Comparison of ENCODE assay signal across 1 cellular context in the genomic region with DNA sequence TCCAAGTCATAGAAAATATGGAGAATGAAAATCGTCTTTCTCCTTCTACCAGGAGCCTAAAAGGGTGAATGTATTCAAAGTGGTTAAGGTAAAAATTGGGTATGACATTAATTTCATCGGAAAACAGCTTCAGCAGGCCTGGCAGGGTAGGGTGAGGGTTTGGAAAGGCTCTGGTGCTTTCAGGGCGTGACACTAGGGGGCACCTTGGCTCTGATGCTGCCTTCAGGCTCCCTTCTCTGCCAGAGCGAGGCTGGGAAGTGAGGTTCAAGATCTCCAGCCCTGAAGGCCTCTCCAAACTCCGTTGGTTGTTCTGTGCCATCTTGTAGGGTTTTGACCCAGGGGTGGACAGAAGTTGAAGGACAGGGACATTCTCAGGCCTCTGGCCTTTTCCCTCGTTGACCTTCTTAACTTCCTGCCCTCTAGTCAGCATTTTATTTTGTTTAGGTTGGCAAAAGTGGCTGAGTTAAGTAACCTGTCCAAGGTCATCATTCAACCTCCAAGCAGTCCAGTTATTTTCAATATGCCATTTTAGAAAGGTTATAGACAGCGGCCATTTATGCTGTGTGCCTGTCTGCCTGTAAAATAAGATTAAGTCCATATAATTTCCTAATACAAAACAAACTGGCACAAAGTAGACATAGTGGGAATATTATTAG.
TF ChIP-seq lines count a peak whose summit lies in the region.

No MANE protein-coding gene starts in this region.

TF ChIP-seq in K562, 482 proteins besides CTCF, POLR2A, EP300 and RAD21:
- TF ChIP-seq ZNF274 (IDR thresholded peaks at IDR 0.05; ENCODE audit: borderline replicate concordance, low read depth, low read length), result no peak
- peak; percentile 84 for TF ChIP-seq TOE1 (IDR thresholded peaks at IDR 0.05; ENCODE audit: borderline replicate concordance)
- no peak for TF ChIP-seq TOE1 (CRISPR knock-in tag; IDR thresholded peaks at IDR 0.05; ENCODE audit: borderline replicate concordance, low read depth)
- no peak for TF ChIP-seq GABPB2 (CRISPR knock-in tag; conservative IDR thresholded peaks at IDR 0.05)
- TF ChIP-seq HDAC8 (tag; IDR thresholded peaks at IDR 0.05), result no peak
- TF ChIP-seq MAFG (tag; conservative IDR thresholded peaks at IDR 0.05), result peak; percentile 19; the same call in 1 of the 2 replicates
- no peak for TF ChIP-seq RHOXF2B (CRISPR knock-in tag; conservative IDR thresholded peaks at IDR 0.05)
- TF ChIP-seq IFI16 (CRISPR knock-in tag; IDR thresholded peaks at IDR 0.05), result no peak
- no peak for TF ChIP-seq SETDB1 (IDR thresholded peaks at IDR 0.05; ENCODE audit: low read length)
- TF ChIP-seq NR2C1 (IDR thresholded peaks at IDR 0.05), result no peak
- TF ChIP-seq NR2C1 (tag; IDR thresholded peaks at IDR 0.05), result no peak
- 0 out of 2 replicates have a peak, but pooled peaks have one; percentile 18 for TF ChIP-seq SMC3 (conservative IDR thresholded peaks at IDR 0.05; ENCODE audit: insufficient read depth, low read depth, low read length)
- TF ChIP-seq ZNF224 (CRISPR knock-in tag; IDR thresholded peaks at IDR 0.05), result no peak
- peak; percentile 48; the same call in 1 of the 2 replicates for TF ChIP-seq DEAF1 (CRISPR knock-in tag; IDR thresholded peaks at IDR 0.05)
- TF ChIP-seq, protein P1, sequence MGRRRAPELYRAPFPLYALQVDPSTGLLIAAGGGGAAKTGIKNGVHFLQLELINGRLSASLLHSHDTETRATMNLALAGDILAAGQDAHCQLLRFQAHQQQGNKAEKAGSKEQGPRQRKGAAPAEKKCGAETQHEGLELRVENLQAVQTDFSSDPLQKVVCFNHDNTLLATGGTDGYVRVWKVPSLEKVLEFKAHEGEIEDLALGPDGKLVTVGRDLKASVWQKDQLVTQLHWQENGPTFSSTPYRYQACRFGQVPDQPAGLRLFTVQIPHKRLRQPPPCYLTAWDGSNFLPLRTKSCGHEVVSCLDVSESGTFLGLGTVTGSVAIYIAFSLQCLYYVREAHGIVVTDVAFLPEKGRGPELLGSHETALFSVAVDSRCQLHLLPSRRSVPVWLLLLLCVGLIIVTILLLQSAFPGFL (CRISPR knock-in tag; IDR thresholded peaks at IDR 0.05), result no peak
- TF ChIP-seq STAG1 (CRISPR knock-in tag; IDR thresholded peaks at IDR 0.05; ENCODE audit: borderline replicate concordance), result peak; percentile 50; the same call in 1 of the 2 replicates
- TF ChIP-seq ZNF316 (IDR thresholded peaks at IDR 0.05), result 0 out of 2 replicates have a peak, but pooled peaks have one; percentile 30
- TF ChIP-seq ZNF655 (CRISPR knock-in tag; IDR thresholded peaks at IDR 0.05), result no peak
- no peak for TF ChIP-seq PPARD (CRISPR knock-in tag; IDR thresholded peaks at IDR 0.05)
- TF ChIP-seq GTF2B (IDR thresholded peaks at IDR 0.05; ENCODE audit: extremely low read depth, insufficient read length), result no peak
- no peak for TF ChIP-seq ZNF780A (CRISPR knock-in tag; IDR thresholded peaks at IDR 0.05)
- TF ChIP-seq ESRRA (IDR thresholded peaks at IDR 0.05; ENCODE audit: borderline replicate concordance, low read depth), result 0 out of 2 replicates have a peak, but pooled peaks have one; percentile 14
- TF ChIP-seq E2F5 (CRISPR knock-in tag; IDR thresholded peaks at IDR 0.05), result no peak
- peak; percentile 13; the same call in 1 of the 2 replicates for TF ChIP-seq MAFK (IDR thresholded peaks at IDR 0.05; ENCODE audit: low read length)
